Comparison of ENCODE assay signal across 8 cellular contexts in the genomic region with DNA sequence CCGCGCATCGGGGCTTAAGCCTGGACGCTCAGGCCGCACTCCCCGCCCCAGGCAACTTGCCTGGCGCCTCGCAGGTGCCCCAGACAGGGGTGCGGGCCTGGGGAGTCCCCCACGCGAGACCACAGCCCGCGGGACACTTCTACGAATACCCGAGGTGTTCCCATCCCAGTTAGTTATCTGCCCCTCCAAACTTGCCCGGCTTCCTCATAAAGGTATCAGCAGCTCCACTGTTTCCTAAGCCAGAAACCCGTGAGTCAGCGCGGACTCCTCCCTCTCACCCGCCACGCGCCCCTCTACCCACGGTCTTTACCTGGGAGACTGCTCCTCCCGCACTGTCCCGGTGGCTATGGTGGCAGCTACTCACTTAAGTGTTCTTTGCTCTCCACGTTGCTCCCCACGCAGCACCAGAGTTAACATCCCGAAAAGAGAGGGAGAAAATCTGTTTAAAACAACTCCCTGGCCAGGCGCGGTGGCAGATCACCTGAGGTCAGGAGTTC. TPM values are rescaled to one million over a fixed set of nuclear protein-coding genes. Genes with fewer than 3 reads are reported as not detected.
DNase-seq lines count a peak whose midpoint lies in the region; ATAC-seq and TF ChIP-seq lines count a peak whose summit lies in the region.

No MANE protein-coding gene starts in this region.

- H3K9me3 ChIP-seq in lower lobe of right lung (no peaks in the 10 kb centered on the region), thymus (ENCODE audit: control insufficient read depth) (no peaks in the 10 kb centered on the region)

- H3K4me1 ChIP-seq in lower lobe of right lung (peaks cover 28% of the 10 kb centered on the region), thymus (ENCODE audit: control insufficient read depth, insufficient read depth, low read length) (peaks cover 4% of the 10 kb centered on the region)

- H3K36me3 Mint-ChIP-seq in activated naive CD4-positive, alpha-beta T cell treated with anti-CD3 and anti-CD28 coated beads, Interleukin-2, amount 10 ng/mL, durations not matched to agents 7 days and 5 days, result peaks cover 28% of the 10 kb centered on the region
- H3K36me3 Mint-ChIP-seq in activated naive CD4-positive, alpha-beta T cell treated with anti-CD3 and anti-CD28 coated beads, Interleukin-2, amount 50 U/mL, for 72 hours, result peaks cover 19 to 21% of the 10 kb centered on the region in 2 donors

- TF ChIP-seq CTCF in astrocyte of the cerebellum (IDR thresholded peaks at IDR 0.05; ENCODE audit: low read depth, low read length, missing control alignments) (no peak), lower lobe of right lung (IDR thresholded peaks at IDR 0.05) (no peak)

- H3K4me3 Mint-ChIP-seq in activated naive CD4-positive, alpha-beta T cell treated with anti-CD3 and anti-CD28 coated beads, Interleukin-2, amount 10 ng/mL, durations not matched to agents 7 days and 5 days, result peak overlapping the region; percentile 72

- intact Hi-C loops in lower lobe of right lung (cut with DNase I), result no loop called here

- no peaks in the 10 kb centered on the region for H3K9me3 Mint-ChIP-seq in activated naive CD4-positive, alpha-beta T cell treated with anti-CD3 and anti-CD28 coated beads, Interleukin-2, amount 10 ng/mL, durations not matched to agents 7 days and 5 days
- no peaks in the 10 kb centered on the region for H3K9me3 Mint-ChIP-seq in activated naive CD4-positive, alpha-beta T cell treated with anti-CD3 and anti-CD28 coated beads, Interleukin-2, amount 50 U/mL, for 72 hours

- CTCF ChIA-PET in activated naive CD4-positive, alpha-beta T cell treated with anti-CD3 and anti-CD28 coated beads, Interleukin-2, amount 10 ng/mL, durations not matched to agents 7 days and 5 days (lab: Charles Lee), result no interaction called here

- peak overlapping the region; percentile 94 for H3K4me3 ChIP-seq in astrocyte of the cerebellum (ENCODE audit: low read depth, low read length)
- H3K4me3 ChIP-seq in lower lobe of right lung, result peak overlapping the region; percentile 67
- peak overlapping the region; percentile 11 for H3K4me3 ChIP-seq in thymus (ENCODE audit: low read length)

- H3K27ac ChIP-seq in lower lobe of right lung, result peak overlapping the region; percentile 88
- H3K27ac ChIP-seq in thymus (ENCODE audit: low read depth), result no peak overlapping the region

- no peak for DNase-seq in activated naive CD4-positive, alpha-beta T cell treated with anti-CD3 and anti-CD28 coated beads, Interleukin-2, amount 10 ng/mL, durations not matched to agents 7 days and 5 days
- no peak for DNase-seq in activated naive CD4-positive, alpha-beta T cell treated with anti-CD3 and anti-CD28 coated beads, Interleukin-2, amount 50 U/mL, for 72 hours (ENCODE audit: low spot score in 2 of 2)
- DNase-seq in astrocyte of the cerebellum (ENCODE audit: low read depth) (no peak), lower lobe of right lung (no peak), AG08395 (ENCODE audit: low spot score) (no peak), NCI-H2171 (lab: John Stamatoyannopoulos, UW) (no peak)

- H3K27me3 ChIP-seq in lower lobe of right lung (ENCODE audit: low read depth) (no peaks in the 10 kb centered on the region), thymus (ENCODE audit: control insufficient read depth, insufficient read depth) (peaks cover 10% of the 10 kb centered on the region)

- no peak for ATAC-seq in activated naive CD4-positive, alpha-beta T cell treated with anti-CD3 and anti-CD28 coated beads, Interleukin-2, amount 50 U/mL, for 72 hours
- ATAC-seq in lower lobe of right lung (peak in 1 of 2 donors; percentile 1), GM18517 (IDR thresholded peaks at IDR 0.05; ENCODE audit: unreplicated experiment) (no peak)

- in situ Hi-C loops in astrocyte of the cerebellum (cut with HindIII; ENCODE audit: low sequenced_read_pairs), result no loop called here

- peak overlapping the region; percentile 64 for H3K27ac Mint-ChIP-seq in activated naive CD4-positive, alpha-beta T cell treated with anti-CD3 and anti-CD28 coated beads, Interleukin-2, amount 10 ng/mL, durations not matched to agents 7 days and 5 days
- H3K27ac Mint-ChIP-seq in activated naive CD4-positive, alpha-beta T cell treated with anti-CD3 and anti-CD28 coated beads, Interleukin-2, amount 50 U/mL, for 72 hours, result peak overlapping the region in 1 of 2 donors; percentile 83

- H3K27me3 Mint-ChIP-seq in activated naive CD4-positive, alpha-beta T cell treated with anti-CD3 and anti-CD28 coated beads, Interleukin-2, amount 10 ng/mL, durations not matched to agents 7 days and 5 days, result peaks cover 33% of the 10 kb centered on the region

- H3K36me3 ChIP-seq in lower lobe of right lung (no peaks in the 10 kb centered on the region), thymus (ENCODE audit: control insufficient read depth, insufficient read depth) (no peaks in the 10 kb centered on the region)

- 63% methylated on average over 30 of the region's 30 CpGs for WGBS in thymus

- peaks cover 38% of the 10 kb centered on the region for H3K4me1 Mint-ChIP-seq in activated naive CD4-positive, alpha-beta T cell treated with anti-CD3 and anti-CD28 coated beads, Interleukin-2, amount 10 ng/mL, durations not matched to agents 7 days and 5 days

RNA-seq across cellular contexts. Expression of a gene that starts 1.0 kb away (rescaled TPM):
- 10 to 100 TPM; 39.9 to 50.0 TPM for total RNA-seq in activated naive CD4-positive, alpha-beta T cell treated with anti-CD3 and anti-CD28 coated beads, Interleukin-2, amount 50 U/mL, for 72 hours
- 78.3 TPM for total RNA-seq in lower lobe of right lung
- polyA plus RNA-seq in thymus, result 20.7 TPM

Comparison
In these comparisons a context has a peak if more than half of its experiments do, and no peak if none do; other contexts are left out.
1. H3K4me3 ChIP-seq: peak in every context shown above with its lines; median percentile 94 in astrocyte of the cerebellum; 67 in lower lobe of right lung; 11 in thymus.